ENCODE assay signal across 9 cellular contexts in genomic region chr19:8487137-8487851, GRCh38. TPM values are rescaled to one million over a fixed set of nuclear protein-coding genes. Genes with fewer than 3 reads are reported as not detected.
A peak's percentile ranks its signal among the peaks of the same experiment; 100 is the strongest.
DNase-seq lines count a peak whose midpoint lies in the region; ATAC-seq and TF ChIP-seq lines count a peak whose summit lies in the region.
"Had no signal": no experiment of that assay in that cellular context is flagged by ENCODE, and none has a peak within 500 bp of the region (broad histone marks: within the 10 kb centered on the region; RNA-seq: fewer than 3 reads in every experiment).

No MANE protein-coding gene starts in this region.

- peak overlapping the region; percentile 93 for H3K27ac Mint-ChIP-seq in activated CD8-positive, alpha-beta T cell treated with anti-CD3 and anti-CD28 coated beads for 36 hours

- in situ Hi-C loops in HAP-1 (cut with MboI; ENCODE audit: low sequenced_read_pairs) = no loop called here

- H3K27me3 Mint-ChIP-seq in activated CD8-positive, alpha-beta T cell treated with anti-CD3 and anti-CD28 coated beads for 36 hours = no peaks in the 10 kb centered on the region

- peaks cover 64% of the 10 kb centered on the region for H3K36me3 ChIP-seq in HAP-1 (replicated peaks)

- CTCF ChIA-PET in activated CD8-positive, alpha-beta T cell treated with anti-CD3 and anti-CD28 coated beads for 36 hours (lab: Charles Lee) = interaction anchor here (0.7 to 3.9 kb wide), 11 partner anchors 9 to 99 kb away, joined by 3 to 39 read pairs (median 3); partner anchors contain the start of gene MYO1F

- no peaks in the 10 kb centered on the region for H3K4me1 ChIP-seq in HAP-1

- no peak overlapping the region for H3K4me3 ChIP-seq in HAP-1

- peak; percentile 64 for ATAC-seq in HG03342 (IDR thresholded peaks at IDR 0.05; ENCODE audit: unreplicated experiment)
- peak; percentile 83 for ATAC-seq in activated CD8-positive, alpha-beta T cell treated with anti-CD3 and anti-CD28 coated beads for 36 hours
- ATAC-seq in HG02642 (IDR thresholded peaks at IDR 0.05; ENCODE audit: poor library complexity, unreplicated experiment) = no peak

- intact Hi-C loops in activated CD8-positive, alpha-beta T cell treated with anti-CD3 and anti-CD28 coated beads for 36 hours (cut with micrococcal nuclease) = no loop called here
- intact Hi-C loops in cardiac septum (cut with DNase I) = no loop called here

- H3K4me3 Mint-ChIP-seq in activated CD8-positive, alpha-beta T cell treated with anti-CD3 and anti-CD28 coated beads for 36 hours = peak overlapping the region; percentile 12

- peaks cover 57% of the 10 kb centered on the region for H3K36me3 Mint-ChIP-seq in activated CD8-positive, alpha-beta T cell treated with anti-CD3 and anti-CD28 coated beads for 36 hours (ENCODE audit: low read depth)

- no peak for TF ChIP-seq CTCF in activated CD8-positive, alpha-beta T cell treated with anti-CD3 and anti-CD28 coated beads for 36 hours (IDR thresholded peaks at IDR 0.05)

- no peaks in the 10 kb centered on the region for H3K9me3 Mint-ChIP-seq in activated CD8-positive, alpha-beta T cell treated with anti-CD3 and anti-CD28 coated beads for 36 hours

- POLR2A ChIA-PET in activated CD8-positive, alpha-beta T cell treated with anti-CD3 and anti-CD28 coated beads for 36 hours (lab: Charles Lee) = interaction anchor here (0.8 to 2.4 kb wide), 8 partner anchors 9 to 543 kb away, joined by 3 to 15 read pairs (median 4); partner anchors contain the start of genes MYO1F and ZNF414

- peak; percentile 81 for DNase-seq in activated CD8-positive, alpha-beta T cell treated with anti-CD3 and anti-CD28 coated beads for 36 hours
- DNase-seq in cardiac septum (ENCODE audit: low spot score) = peak; percentile 91
- peak; percentile 36 for DNase-seq in stimulated activated CD8-positive, alpha-beta memory T cell treated with anti-CD3 and anti-CD28 coated beads, Interleukin-12 subunit alpha, Interleukin-12 subunit beta, amount 100 ng/mL, for 1 hour (ENCODE audit: low read depth)
- DNase-seq in HPDE6-E6E7 (ENCODE audit: extremely low spot score) = no peak
- DNase-seq in HAP-1 (ENCODE audit: low spot score in 2 of 2) = no peak
- DNase-seq in SK-N-DZ (ENCODE audit: low spot score) = no peak

- no peaks in the 10 kb centered on the region for H3K27me3 ChIP-seq in HAP-1 (ENCODE audit: low read depth)

- peaks cover 40% of the 10 kb centered on the region for H3K4me1 Mint-ChIP-seq in activated CD8-positive, alpha-beta T cell treated with anti-CD3 and anti-CD28 coated beads for 36 hours (ENCODE audit: low read depth)

- H3K9me3 ChIP-seq in HAP-1 = no peaks in the 10 kb centered on the region

RNA-seq across cellular contexts. Expression of gene PRAM1, which starts 15.1 kb away (rescaled TPM):
- total RNA-seq in activated CD8-positive, alpha-beta T cell treated with anti-CD3 and anti-CD28 coated beads for 36 hours = 1 to 10 TPM in 1 of 2 experiments, under 1 TPM in 1; 0.74 to 1.1 TPM
- total RNA-seq in cardiac septum = 0.62 TPM
- not detected in 2 replicates for polyA plus RNA-seq in SK-N-DZ (2014; cell fraction: cytosol; rRNA removed)
- not detected in 2 replicates for polyA plus RNA-seq in SK-N-DZ (2014; cell fraction: nucleus; rRNA removed)
- total RNA-seq: LHCN-M2 had no signal

RNA-seq across cellular contexts. Expression of gene ZNF414, which starts 26.7 kb away (rescaled TPM):
- total RNA-seq in activated CD8-positive, alpha-beta T cell treated with anti-CD3 and anti-CD28 coated beads for 36 hours = 10 to 100 TPM; 21.6 to 24.0 TPM
- total RNA-seq in cardiac septum = 20.2 TPM
- 0.73 and 2.3 TPM in 2 replicates for polyA plus RNA-seq in SK-N-DZ (2014; cell fraction: cytosol; rRNA removed)
- polyA plus RNA-seq in SK-N-DZ (2014; cell fraction: nucleus; rRNA removed) = 21.2 and 35.6 TPM in 2 replicates

RNA-seq across cellular contexts. Expression of gene HNRNPM, which starts 42.5 kb away (rescaled TPM):
- 100 to 1,000 TPM; 242 to 254 TPM for total RNA-seq in activated CD8-positive, alpha-beta T cell treated with anti-CD3 and anti-CD28 coated beads for 36 hours
- 102 TPM for total RNA-seq in cardiac septum
- 53.0 and 93.0 TPM in 2 replicates for polyA plus RNA-seq in SK-N-DZ (2014; cell fraction: cytosol; rRNA removed)
- polyA plus RNA-seq in SK-N-DZ (2014; cell fraction: nucleus; rRNA removed) = 80.9 and 107 TPM in 2 replicates

Comparison
In these comparisons a context has a peak if more than half of its experiments do, and no peak if none do; other contexts are left out.
1. DNase-seq: peak in activated CD8-positive, alpha-beta T cell treated with anti-CD3 and anti-CD28 coated beads for 36 hours (single experiment), cardiac septum (single experiment) and stimulated activated CD8-positive, alpha-beta memory T cell treated with anti-CD3 and anti-CD28 coated beads, Interleukin-12 subunit alpha, Interleukin-12 subunit beta, amount 100 ng/mL, for 1 hour (single experiment); none in HPDE6-E6E7 (single experiment), HAP-1 (0 of 2) and SK-N-DZ (single experiment).